In genomic region chr3:53295410-53295809, GRCh38 we compare ENCODE assay signal across 22 cellular contexts. TPM values are rescaled to one million over a fixed set of nuclear protein-coding genes. Genes with fewer than 3 reads are reported as not detected.
A peak's percentile ranks its signal among the peaks of the same experiment; 100 is the strongest.
DNase-seq lines count a peak whose midpoint lies in the region; ATAC-seq and TF ChIP-seq lines count a peak whose summit lies in the region.
"Had no signal": no experiment of that assay in that cellular context is flagged by ENCODE, and none has a peak within 500 bp of the region (broad histone marks: within the 10 kb centered on the region; RNA-seq: fewer than 3 reads in every experiment).

No MANE protein-coding gene starts in this region.

- no peak for DNase-seq in left ventricle myocardium inferior
- no peak for DNase-seq in left cardiac atrium
- DNase-seq in SK-N-DZ (ENCODE audit: low spot score), result peak; percentile 7
- DNase-seq in activated T-helper 2 cell treated with anti-CD3 and anti-CD28 coated beads, Interferon-gamma antibody, Interleukin-2, Interleukin-4, amounts not matched to agents 10 μg/mL and 5 μg/mL and 100 μg/mL, durations not matched to agents 14 hours and 24 hours and 36 hours (ENCODE audit: low spot score), result no peak
- no peak for DNase-seq in stimulated activated effector memory CD8-positive, alpha-beta T cell treated with anti-CD3 and anti-CD28 coated beads, Interleukin-12 subunit alpha, Interleukin-12 subunit beta, amount 100 ng/mL, for 72 hours (ENCODE audit: low spot score in 2 of 2)
- no peak for DNase-seq in RWPE1 (ENCODE audit: low spot score)
- no peak for DNase-seq in NCI-H774 (lab: John Stamatoyannopoulos, UW)
- DNase-seq: ACHN; BE2C; C1 segment of cervical spinal cord; CD4-positive, CD25-positive, alpha-beta regulatory T cell; CD8-positive, alpha-beta memory T cell; COR-L47; DMS 273 treated with DMSO at 0.1 percent for 48 hours; DMS53; DND-41; EL; HFFc6; IMR-90 had no signal

- no peak overlapping the region for H3K4me3 ChIP-seq in left ventricle myocardium inferior
- H3K4me3 ChIP-seq: GM23338 had no signal

- H3K4me1 Mint-ChIP-seq in activated T-helper 2 cell treated with anti-CD3 and anti-CD28 coated beads, Interferon-gamma antibody, Interleukin-2, Interleukin-4, amounts not matched to agents 10 μg/mL and 5 μg/mL and 100 μg/mL, durations not matched to agents 14 hours and 24 hours and 36 hours (ENCODE audit: low read depth), result no peaks in the 10 kb centered on the region
- H3K4me1 Mint-ChIP-seq in stimulated activated effector memory CD8-positive, alpha-beta T cell treated with anti-CD3 and anti-CD28 coated beads, Interleukin-12 subunit alpha, Interleukin-12 subunit beta, amount 100 ng/mL, for 72 hours, result no peaks in the 10 kb centered on the region

- H3K4me1 ChIP-seq in left ventricle myocardium inferior, result peaks cover 40% of the 10 kb centered on the region
- H3K4me1 ChIP-seq: BE2C had no signal

- peaks cover 42% of the 10 kb centered on the region for H3K36me3 ChIP-seq in left ventricle myocardium inferior
- H3K36me3 ChIP-seq: BE2C had no signal

- no peaks in the 10 kb centered on the region for H3K9me3 ChIP-seq in left ventricle myocardium inferior (replicated peaks)
- H3K9me3 ChIP-seq: BE2C had no signal

- peak overlapping the region; percentile 33 for H3K27ac Mint-ChIP-seq in activated T-helper 2 cell treated with anti-CD3 and anti-CD28 coated beads, Interferon-gamma antibody, Interleukin-2, Interleukin-4, amounts not matched to agents 10 μg/mL and 5 μg/mL and 100 μg/mL, durations not matched to agents 14 hours and 24 hours and 36 hours
- peak overlapping the region; percentile 17 for H3K27ac Mint-ChIP-seq in stimulated activated effector memory CD8-positive, alpha-beta T cell treated with anti-CD3 and anti-CD28 coated beads, Interleukin-12 subunit alpha, Interleukin-12 subunit beta, amount 100 ng/mL, for 72 hours
- H3K27ac Mint-ChIP-seq: CD4-positive, CD25-positive, alpha-beta regulatory T cell; HFFc6 had no signal

- H3K27ac ChIP-seq in left ventricle myocardium inferior (replicated peaks), result peak overlapping the region; percentile 22
- H3K27ac ChIP-seq in RWPE1, result no peak overlapping the region
- H3K27ac ChIP-seq: HL-60 had no signal

- no peak for ATAC-seq in left cardiac atrium
- no peak for ATAC-seq in stimulated activated effector memory CD8-positive, alpha-beta T cell treated with anti-CD3 and anti-CD28 coated beads, Interleukin-12 subunit alpha, Interleukin-12 subunit beta, amount 100 ng/mL, for 72 hours
- ATAC-seq: GM23338, HCT116 had no signal

- no peaks in the 10 kb centered on the region for H3K27me3 Mint-ChIP-seq in activated T-helper 2 cell treated with anti-CD3 and anti-CD28 coated beads, Interferon-gamma antibody, Interleukin-2, Interleukin-4, amounts not matched to agents 10 μg/mL and 5 μg/mL and 100 μg/mL, durations not matched to agents 14 hours and 24 hours and 36 hours (ENCODE audit: low read depth)
- H3K27me3 Mint-ChIP-seq: CD4-positive, CD25-positive, alpha-beta regulatory T cell; CD8-positive, alpha-beta memory T cell had no signal

- H3K27me3 ChIP-seq in left ventricle myocardium inferior (ENCODE audit: low read depth), result no peaks in the 10 kb centered on the region
- H3K27me3 ChIP-seq: BE2C had no signal

- TF ChIP-seq CTCF in left ventricle myocardium inferior (IDR thresholded peaks at IDR 0.05; ENCODE audit: borderline replicate concordance) (no peak), RWPE1 (conservative IDR thresholded peaks at IDR 0.05; ENCODE audit: low read depth) (no peak)

- no peaks in the 10 kb centered on the region for H3K9me3 Mint-ChIP-seq in activated T-helper 2 cell treated with anti-CD3 and anti-CD28 coated beads, Interferon-gamma antibody, Interleukin-2, Interleukin-4, amounts not matched to agents 10 μg/mL and 5 μg/mL and 100 μg/mL, durations not matched to agents 14 hours and 24 hours and 36 hours
- no peaks in the 10 kb centered on the region for H3K9me3 Mint-ChIP-seq in stimulated activated effector memory CD8-positive, alpha-beta T cell treated with anti-CD3 and anti-CD28 coated beads, Interleukin-12 subunit alpha, Interleukin-12 subunit beta, amount 100 ng/mL, for 72 hours
- H3K9me3 Mint-ChIP-seq: CD4-positive, CD25-positive, alpha-beta regulatory T cell; CD8-positive, alpha-beta memory T cell; GM23338; HFFc6 had no signal

- no peak overlapping the region for H3K4me3 Mint-ChIP-seq in activated T-helper 2 cell treated with anti-CD3 and anti-CD28 coated beads, Interferon-gamma antibody, Interleukin-2, Interleukin-4, amounts not matched to agents 10 μg/mL and 5 μg/mL and 100 μg/mL, durations not matched to agents 14 hours and 24 hours and 36 hours (ENCODE audit: low read depth)
- no peak overlapping the region for H3K4me3 Mint-ChIP-seq in stimulated activated effector memory CD8-positive, alpha-beta T cell treated with anti-CD3 and anti-CD28 coated beads, Interleukin-12 subunit alpha, Interleukin-12 subunit beta, amount 100 ng/mL, for 72 hours
- H3K4me3 Mint-ChIP-seq: CD4-positive, CD25-positive, alpha-beta regulatory T cell; CD8-positive, alpha-beta memory T cell; GM23338; HFFc6 had no signal

- intact Hi-C loops in left ventricle myocardium inferior (cut with micrococcal nuclease) (no loop called here), left cardiac atrium (cut with DNase I) (loop anchor here in 1 of 2 donors (10.0 kb wide), 1 partner anchor 199 kb away; the partner anchor contains the start of gene CACNA1D)
- intact Hi-C loops in activated T-helper 2 cell treated with anti-CD3 and anti-CD28 coated beads, Interferon-gamma antibody, Interleukin-2, Interleukin-4, amounts not matched to agents 10 μg/mL and 5 μg/mL and 100 μg/mL, durations not matched to agents 14 hours and 24 hours and 36 hours (cut with micrococcal nuclease), result loop anchor here (5.0 kb wide), 1 partner anchor 57 kb away; no protein-coding TSS in a partner anchor

- POLR2A ChIA-PET in RWPE1 (lab: Yijun Ruan, JAX; ENCODE audit: low non-redundant PET), result no interaction called here

- peaks cover 32% of the 10 kb centered on the region for H3K36me3 Mint-ChIP-seq in activated T-helper 2 cell treated with anti-CD3 and anti-CD28 coated beads, Interferon-gamma antibody, Interleukin-2, Interleukin-4, amounts not matched to agents 10 μg/mL and 5 μg/mL and 100 μg/mL, durations not matched to agents 14 hours and 24 hours and 36 hours (ENCODE audit: low read depth)
- peaks cover 43% of the 10 kb centered on the region for H3K36me3 Mint-ChIP-seq in stimulated activated effector memory CD8-positive, alpha-beta T cell treated with anti-CD3 and anti-CD28 coated beads, Interleukin-12 subunit alpha, Interleukin-12 subunit beta, amount 100 ng/mL, for 72 hours

- CTCF ChIA-PET in RWPE1 (lab: Yijun Ruan, JAX), result no interaction called here

RNA-seq across cellular contexts. Expression of gene TKT, which starts 39.6 kb away (rescaled TPM):
- total RNA-seq in left ventricle myocardium inferior, result 32.1 TPM
- 10 to 100 TPM; 91.0 to 92.4 TPM for total RNA-seq in left cardiac atrium
- 333 and 379 TPM in 2 replicates for polyA plus RNA-seq in SK-N-DZ (2014; cell fraction: cytosol; rRNA removed)
- polyA plus RNA-seq in SK-N-DZ (2014; cell fraction: nucleus; rRNA removed), result 196 and 246 TPM in 2 replicates
- 363 and 374 TPM in 2 replicates for total RNA-seq in activated T-helper 2 cell treated with anti-CD3 and anti-CD28 coated beads, Interferon-gamma antibody, Interleukin-2, Interleukin-4, amounts not matched to agents 10 μg/mL and 5 μg/mL and 100 μg/mL, durations not matched to agents 14 hours and 24 hours and 36 hours

RNA-seq across cellular contexts. Expression of gene DCP1A, which starts 51.9 kb away (rescaled TPM):
- total RNA-seq in left ventricle myocardium inferior (17.3 TPM), left cardiac atrium (10 to 100 TPM; 17.4 to 21.3 TPM)
- 7.7 and 11.4 TPM in 2 replicates for polyA plus RNA-seq in SK-N-DZ (2014; cell fraction: cytosol; rRNA removed)
- polyA plus RNA-seq in SK-N-DZ (2014; cell fraction: nucleus; rRNA removed), result 5.9 and 7.9 TPM in 2 replicates
- total RNA-seq in activated T-helper 2 cell treated with anti-CD3 and anti-CD28 coated beads, Interferon-gamma antibody, Interleukin-2, Interleukin-4, amounts not matched to agents 10 μg/mL and 5 μg/mL and 100 μg/mL, durations not matched to agents 14 hours and 24 hours and 36 hours, result 44.0 and 44.3 TPM in 2 replicates
